Comparison of ENCODE assay signal across 18 cellular contexts in the genomic region with DNA sequence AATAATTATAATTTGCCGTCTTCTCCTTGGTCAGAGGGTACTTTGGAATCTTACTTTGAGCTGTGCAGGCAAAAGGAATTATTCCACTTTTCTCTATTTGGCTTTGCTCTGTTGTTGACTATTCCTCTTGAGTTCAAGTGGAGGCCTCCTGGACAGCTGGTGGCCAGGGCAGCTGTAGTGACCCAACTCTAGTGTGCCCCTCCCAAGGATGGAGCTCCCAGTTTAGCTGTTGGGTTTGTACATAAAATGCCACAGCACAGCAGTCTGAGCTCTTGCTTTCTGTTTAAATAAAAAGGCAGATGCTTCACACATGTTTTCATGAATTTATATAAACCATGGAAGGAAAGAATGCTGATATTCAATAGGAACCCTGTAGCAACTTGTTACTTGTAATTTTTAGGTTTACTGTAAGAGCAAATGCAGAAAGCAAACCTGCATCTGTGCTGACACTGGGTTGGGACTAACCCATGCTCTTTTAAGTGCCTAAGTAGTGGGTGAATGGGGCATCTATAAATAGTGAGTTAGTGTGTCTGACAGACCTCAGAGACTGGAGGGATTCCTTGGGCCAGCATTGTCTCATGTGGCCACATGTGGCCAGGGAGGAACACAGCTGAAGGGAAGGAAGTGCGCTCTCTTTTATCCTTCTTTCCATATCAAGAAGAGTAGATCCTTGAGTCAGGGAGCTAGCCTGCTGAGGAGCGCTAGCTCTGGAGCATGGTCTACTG.
DNase-seq lines count a peak whose midpoint lies in the region; ATAC-seq and TF ChIP-seq lines count a peak whose summit lies in the region.
"Had no signal": no experiment of that assay in that cellular context is flagged by ENCODE, and none has a peak within 500 bp of the region (broad histone marks: within the 10 kb centered on the region; RNA-seq: fewer than 3 reads in every experiment).

No MANE protein-coding gene starts in this region.

- peaks cover 73% of the 10 kb centered on the region for H3K4me1 Mint-ChIP-seq in nephron
- H3K4me1 Mint-ChIP-seq: CD4-positive, alpha-beta memory T cell had no signal

- POLR2A ChIA-PET in AG04450 (lab: Yijun Ruan, JAX), result interaction anchor here (0.9 to 1.2 kb wide), 2 partner anchors 89 to 109 kb away, joined by 3 read pairs; no protein-coding TSS in a partner anchor

- H3K27ac Mint-ChIP-seq in nephron, result peak overlapping the region; percentile 32 to 68 (median 47)
- H3K27ac Mint-ChIP-seq: activated T-helper 2 cell treated with anti-CD3 and anti-CD28 coated beads, Interferon-gamma antibody, Interleukin-2, Interleukin-4, amounts not matched to agents 10 μg/mL and 5 μg/mL and 100 μg/mL, durations not matched to agents 14 hours and 24 hours and 36 hours; CD4-positive, alpha-beta memory T cell; type B pancreatic cell had no signal

- H3K36me3 ChIP-seq in BE2C (no peaks in the 10 kb centered on the region), WERI-Rb-1 (no peaks in the 10 kb centered on the region)
- H3K36me3 ChIP-seq: adrenal gland, pancreas, SJSA1 had no signal

- no peaks in the 10 kb centered on the region for H3K36me3 Mint-ChIP-seq in nephron (ENCODE audit: low read depth)
- H3K36me3 Mint-ChIP-seq: CD4-positive, alpha-beta memory T cell; type B pancreatic cell had no signal

- no peak overlapping the region for H3K27ac ChIP-seq in AG04450 (ENCODE audit: low read depth, low read length)
- H3K27ac ChIP-seq in WERI-Rb-1, result no peak overlapping the region
- H3K27ac ChIP-seq: A549, adrenal gland, pancreas, SJSA1 had no signal

- peak overlapping the region in 1 of 3 experiments; percentile 37 for H3K4me3 Mint-ChIP-seq in nephron
- H3K4me3 Mint-ChIP-seq: CD4-positive, alpha-beta memory T cell; type B pancreatic cell had no signal

- ATAC-seq in HG03175 (IDR thresholded peaks at IDR 0.05; ENCODE audit: unreplicated experiment), result no peak
- ATAC-seq: pancreas had no signal

- no peaks in the 10 kb centered on the region for H3K27me3 ChIP-seq in AG04450 (ENCODE audit: control insufficient read depth, insufficient read depth, low read length)
- no peaks in the 10 kb centered on the region for H3K27me3 ChIP-seq in BE2C
- no peaks in the 10 kb centered on the region for H3K27me3 ChIP-seq in WERI-Rb-1 (ENCODE audit: insufficient read depth, low read depth, severe bottlenecking)
- H3K27me3 ChIP-seq: adrenal gland, pancreas, SJSA1 had no signal

- no peaks in the 10 kb centered on the region for H3K4me1 ChIP-seq in BE2C
- H3K4me1 ChIP-seq: A549, pancreas, SJSA1 had no signal

- H3K9me3 ChIP-seq in AG04450 (ENCODE audit: control insufficient read depth, insufficient read depth, low read length), result no peaks in the 10 kb centered on the region
- H3K9me3 ChIP-seq in BE2C, result no peaks in the 10 kb centered on the region
- H3K9me3 ChIP-seq in WERI-Rb-1 (ENCODE audit: severe bottlenecking), result no peaks in the 10 kb centered on the region
- H3K9me3 ChIP-seq: A549, adrenal gland, pancreas, SJSA1 had no signal

- H3K9me3 Mint-ChIP-seq in nephron, result no peaks in the 10 kb centered on the region
- H3K9me3 Mint-ChIP-seq: activated T-helper 2 cell treated with anti-CD3 and anti-CD28 coated beads, Interferon-gamma antibody, Interleukin-2, Interleukin-4, amounts not matched to agents 10 μg/mL and 5 μg/mL and 100 μg/mL, durations not matched to agents 14 hours and 24 hours and 36 hours; CD4-positive, alpha-beta memory T cell; type B pancreatic cell had no signal

- H3K4me3 ChIP-seq in AG04450 (ENCODE audit: low read depth, low read length) (no peak overlapping the region), BE2C (ENCODE audit: low read depth, low read length) (no peak overlapping the region), WERI-Rb-1 (ENCODE audit: low read depth, low read length) (no peak overlapping the region)
- H3K4me3 ChIP-seq: A549, adrenal gland, pancreas, SJSA1 had no signal

- no peaks in the 10 kb centered on the region for H3K27me3 Mint-ChIP-seq in nephron (ENCODE audit: low read depth)

- CTCF ChIA-PET in AG04450 (lab: Charles Lee), result interaction anchor here (0.6 to 1.5 kb wide), 2 partner anchors 141 to 268 kb away, joined by 3 to 6 read pairs; no protein-coding TSS in a partner anchor

- DNase-seq in AG04450 (ENCODE audit: low read depth, low spot score) (peak; percentile 30), LHCN-M2 (ENCODE audit: low read depth) (peak; percentile 71), fibroblast of peridontal ligament (ENCODE audit: extremely low read depth) (peak; percentile 94), BE2C (no peak), WERI-Rb-1 (no peak), NCI-H345 (lab: John Stamatoyannopoulos, UW) (no peak)
- DNase-seq: CD4-positive, alpha-beta memory T cell; effector memory CD4-positive, alpha-beta T cell; NCI-H1694 treated with DMSO at 0.1 percent for 48 hours; pancreas; T-helper 9 cell had no signal

- TF ChIP-seq CTCF in AG04450 (IDR thresholded peaks at IDR 0.05; ENCODE audit: low read depth, low read length) (no peak), nephron (IDR thresholded peaks at IDR 0.05; ENCODE audit: unreplicated experiment in 3 of 3) (no peak), BE2C (IDR thresholded peaks at IDR 0.05; ENCODE audit: low read depth, low read length) (no peak), WERI-Rb-1 (IDR thresholded peaks at IDR 0.05; ENCODE audit: low read depth, low read length) (no peak)

Comparison
In these comparisons a context has a peak if more than half of its experiments do, and no peak if none do; other contexts are left out.
1. DNase-seq: peak in AG04450 (single experiment), LHCN-M2 (single experiment) and fibroblast of peridontal ligament (single experiment); none in BE2C (single experiment), WERI-Rb-1 (single experiment) and NCI-H345 (single experiment).